In the genomic region with DNA sequence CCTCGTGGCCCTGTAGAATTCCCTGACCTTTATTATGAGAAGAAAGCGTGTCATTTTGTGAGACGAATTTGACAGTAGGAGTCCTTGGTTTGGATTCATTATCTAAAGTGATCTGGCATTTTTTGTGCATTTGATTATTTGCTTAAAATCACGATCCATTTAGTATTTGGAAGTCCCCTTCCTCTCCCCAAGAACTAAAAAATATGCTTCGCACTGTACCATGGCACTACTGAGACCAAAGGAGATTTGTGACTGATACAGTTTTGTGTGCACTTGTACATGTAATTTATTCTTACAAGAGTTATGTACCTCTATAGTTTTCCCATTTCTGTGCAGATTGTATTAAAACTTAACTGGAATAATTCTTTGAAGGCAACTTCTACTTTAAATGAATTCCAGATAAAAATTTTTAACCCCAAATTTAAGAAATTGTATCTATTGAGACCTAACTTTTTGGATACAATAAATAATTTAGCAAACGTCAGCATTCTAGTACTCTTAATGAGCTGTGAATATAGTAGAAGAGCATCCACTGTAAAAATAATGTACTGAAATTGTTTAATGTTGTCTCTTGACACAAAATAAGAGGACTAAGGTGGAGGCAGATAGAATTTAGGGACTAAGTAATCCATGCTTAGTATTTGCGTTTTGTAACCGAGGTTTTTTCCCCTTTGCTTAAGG, we compare ENCODE assay signal across 8 cellular contexts.
DNase-seq lines count a peak whose midpoint lies in the region; ATAC-seq and TF ChIP-seq lines count a peak whose summit lies in the region.

No MANE protein-coding gene starts in this region.

- H3K4me3 ChIP-seq in epithelial cell of esophagus (ENCODE audit: low read length): peak overlapping the region; percentile 86

- no peak for ATAC-seq in HG02798 (IDR thresholded peaks at IDR 0.05; ENCODE audit: poor library complexity, unreplicated experiment)

- no peak overlapping the region for H3K27ac ChIP-seq in caudate nucleus (ENCODE audit: low read depth, low read length)

- TF ChIP-seq CTCF in epithelial cell of esophagus (IDR thresholded peaks at IDR 0.05; ENCODE audit: insufficient read depth, low read depth, low read length, missing control alignments): no peak

- DNase-seq in EH (ENCODE audit: low read depth) (peak; percentile 15), OCI-M1 (lab: John Stamatoyannopoulos, UW) (peak; percentile 58), epithelial cell of esophagus (ENCODE audit: low read depth) (no peak), pons (ENCODE audit: low spot score) (peak; percentile 40), caudate nucleus (lab: John Stamatoyannopoulos, UW) (no peak), NCI-H128 (lab: John Stamatoyannopoulos, UW; ENCODE audit: unreplicated experiment) (no peak), AG20443 (ENCODE audit: low spot score) (no peak)

Comparison
In these comparisons a context has a peak if more than half of its experiments do, and no peak if none do; other contexts are left out.
1. DNase-seq: peak in EH (single experiment), OCI-M1 (single experiment) and pons (single experiment); none in epithelial cell of esophagus (single experiment), caudate nucleus (0 of 61), NCI-H128 (single experiment) and AG20443 (single experiment).